Comparison of ENCODE assay signal across 16 cellular contexts in the genomic region with DNA sequence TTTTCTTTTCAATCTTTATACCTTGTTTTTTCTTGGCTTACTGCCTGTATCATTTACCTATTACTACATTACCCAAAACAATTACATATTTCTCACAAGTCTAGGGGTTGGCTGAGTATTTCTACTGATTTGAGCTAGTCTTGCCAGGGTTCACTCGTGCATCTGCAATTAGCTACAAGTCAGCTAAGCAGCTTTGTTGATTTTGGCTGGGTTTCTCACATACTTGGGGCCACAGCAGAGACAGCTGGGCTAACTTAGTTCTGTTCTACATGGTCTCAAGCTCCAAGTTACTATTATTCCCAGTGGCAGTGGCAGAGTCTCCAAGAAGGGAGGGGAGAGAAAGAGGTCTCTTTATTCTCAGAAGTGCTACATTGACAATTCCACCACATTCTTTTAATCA. TPM values are rescaled to one million over a fixed set of nuclear protein-coding genes. Genes with fewer than 3 reads are reported as not detected.
A peak's percentile ranks its signal among the peaks of the same experiment; 100 is the strongest.
DNase-seq lines count a peak whose midpoint lies in the region; ATAC-seq and TF ChIP-seq lines count a peak whose summit lies in the region.
"Had no signal": no experiment of that assay in that cellular context is flagged by ENCODE, and none has a peak within 500 bp of the region (broad histone marks: within the 10 kb centered on the region; RNA-seq: fewer than 3 reads in every experiment).

No MANE protein-coding gene starts in this region.

- intact Hi-C loops in left cardiac atrium (cut with DNase I) (no loop called here), cardiac septum (cut with DNase I) (no loop called here), left colon (cut with DNase I, micrococcal nuclease) (loop anchor here in 1 of 2 donors (10.0 kb wide), 1 partner anchor 46 kb away; no protein-coding TSS in a partner anchor)

- DNase-seq in left cardiac atrium (no peak), cardiac septum (ENCODE audit: low spot score) (no peak), astrocyte of the cerebellum (ENCODE audit: low read depth) (peak; percentile 67), left colon (no peak), activated gamma-delta T cell (lab: John Stamatoyannopoulos, UW) (no peak), COLO668 (lab: John Stamatoyannopoulos, UW; ENCODE audit: unreplicated experiment) (no peak), epidermal melanocyte (ENCODE audit: insufficient read length, low spot score) (no peak)
- DNase-seq in NK-92 treated with Interleukin-12 subunit alpha and Interleukin-12 subunit beta, amount 100 ng/mL, for 24 hours (lab: John Stamatoyannopoulos, UW) = no peak
- DNase-seq: activated CD4-positive, CD25-positive, alpha-beta regulatory T cell treated with anti-CD3 and anti-CD28 coated beads, Interleukin-2, amount 50 U/mL, for 72 hours; foreskin keratinocyte; stimulated activated CD4-positive, alpha-beta T cell treated with anti-CD3 and anti-CD28 coated beads, Interleukin-1b, Interleukin-23, amount 100 ng/mL, for 48 hours; stimulated activated CD8-positive, alpha-beta memory T cell treated with anti-CD3 and anti-CD28 coated beads, Interleukin-4, amount 100 ng/mL, for 48 hours; tibial artery had no signal

- H3K4me3 ChIP-seq in astrocyte of the cerebellum (ENCODE audit: low read depth, low read length) = no peak overlapping the region
- H3K4me3 ChIP-seq: tibial artery had no signal

- no peak for TF ChIP-seq CTCF in astrocyte of the cerebellum (IDR thresholded peaks at IDR 0.05; ENCODE audit: low read depth, low read length, missing control alignments)

- in situ Hi-C loops in astrocyte of the cerebellum (cut with HindIII; ENCODE audit: low sequenced_read_pairs) = no loop called here

- ATAC-seq in left cardiac atrium = peak; percentile 19 to 31
- peak; percentile 56 for ATAC-seq in left colon
- ATAC-seq: foreskin keratinocyte, Panc1 had no signal

RNA-seq across cellular contexts. Expression of a gene that starts 54.7 kb away (rescaled TPM):
- total RNA-seq in left cardiac atrium = under 1 TPM in 1 of 2 donors, not detected in 1; 0.16 TPM
- 0.92 TPM for total RNA-seq in cardiac septum
- total RNA-seq in left colon = 1 to 10 TPM; 1.3 to 1.7 TPM
- total RNA-seq: foreskin keratinocyte, HT1080, mononuclear cell had no signal
